In genomic region chr14:77053046-77053841, GRCh38 we compare ENCODE assay signal across 8 cellular contexts. TPM values are rescaled to one million over a fixed set of nuclear protein-coding genes. Genes with fewer than 3 reads are reported as not detected.
DNase-seq lines count a peak whose midpoint lies in the region; ATAC-seq and TF ChIP-seq lines count a peak whose summit lies in the region.

No MANE protein-coding gene starts in this region.

- peak overlapping the region; percentile 90 for H3K27ac Mint-ChIP-seq in MCF 10A (ENCODE audit: low read depth, unreplicated experiment)

- H3K9me3 ChIP-seq in KOPT-K1 (ENCODE audit: insufficient read depth, low read length, poor library complexity, severe bottlenecking): no peaks in the 10 kb centered on the region

- BruUV-seq in MCF 10A (replicated peaks; lab: Mats Ljungman, UMichigan): no TSS peak

- in situ Hi-C loops in GM13977 (cut with MboI; ENCODE audit: low pct_unique_long_range_greater_than_20kb, low sequenced_read_pairs, unreplicated experiment): loop anchor here (10.0 to 25.0 kb wide), 2 partner anchors 138 to 341 kb away; no protein-coding TSS in a partner anchor

- peak; percentile 95 for TF ChIP-seq CTCF in GM13977 (IDR thresholded peaks at IDR 0.05; ENCODE audit: extremely low read depth, insufficient read depth, missing control alignments)
- peak; percentile 78 for TF ChIP-seq CTCF in WI38 (IDR thresholded peaks at IDR 0.05; ENCODE audit: low read depth, low read length)
- peak; percentile 71 for TF ChIP-seq CTCF in MCF 10A (IDR thresholded peaks at IDR 0.05; ENCODE audit: unreplicated experiment)

- no peaks in the 10 kb centered on the region for H3K36me3 ChIP-seq in KOPT-K1 (ENCODE audit: insufficient read depth, low read length)

- CTCF ChIA-PET in MCF 10A (lab: Yijun Ruan, JAX): interaction anchor here (0.5 to 4.9 kb wide), 25 partner anchors 8 to 339 kb away, joined by 3 to 48 read pairs (median 4); no protein-coding TSS in a partner anchor

- POLR2A ChIA-PET in MCF 10A (lab: Yijun Ruan, JAX): interaction anchor here (0.8 to 3.3 kb wide), 9 partner anchors 9 to 134 kb away, joined by 3 to 17 read pairs (median 4); no protein-coding TSS in a partner anchor

- no peaks in the 10 kb centered on the region for H3K36me3 Mint-ChIP-seq in MCF 10A (ENCODE audit: insufficient read depth, unreplicated experiment)

- H3K27ac ChIP-seq in KOPT-K1 (ENCODE audit: low read depth, low read length, poor library complexity, severe bottlenecking): peak overlapping the region; percentile 39

- no peak overlapping the region for H3K4me3 Mint-ChIP-seq in MCF 10A (ENCODE audit: unreplicated experiment)

- no peak for ATAC-seq in HG02763 (IDR thresholded peaks at IDR 0.05; ENCODE audit: unreplicated experiment)

- peaks cover 15% of the 10 kb centered on the region for H3K4me1 Mint-ChIP-seq in MCF 10A (ENCODE audit: insufficient read depth, unreplicated experiment)

- intact Hi-C loops in MCF 10A (cut with micrococcal nuclease): loop anchor here (1.0 kb wide), 3 partner anchors 25 to 140 kb away; partner anchors contain the start of gene IRF2BPL

- H3K27me3 Mint-ChIP-seq in MCF 10A (ENCODE audit: insufficient read depth, unreplicated experiment): no peaks in the 10 kb centered on the region

- DNase-seq in GM13977 (ENCODE audit: low spot score) (peak; percentile 83), MCF 10A (ENCODE audit: unreplicated experiment) (peak; percentile 63), kidney glomerular epithelial cell (lab: John Stamatoyannopoulos, UW) (peak; percentile 52), NCI-H2171 treated with DMSO at 0.1 percent for 48 hours (lab: John Stamatoyannopoulos, UW) (no peak)
- peak; percentile 74 to 82 for DNase-seq in stimulated activated CD4-positive, alpha-beta T cell treated with anti-CD3 and anti-CD28 coated beads, Interleukin-4, amount 100 ng/mL, for 4 hours

- H3K4me3 ChIP-seq in WI38 (ENCODE audit: low read depth, low read length): no peak overlapping the region

- H3K9me3 Mint-ChIP-seq in MCF 10A (ENCODE audit: unreplicated experiment): no peaks in the 10 kb centered on the region

RNA-seq across cellular contexts. Expression of gene IRF2BPL, which starts 24.7 kb away (rescaled TPM):
- 22.1 and 26.0 TPM in 2 replicates for total RNA-seq in MCF 10A (2022)

RNA-seq across cellular contexts. Expression of gene CIPC, which starts 44.8 kb away (rescaled TPM):
- total RNA-seq in MCF 10A (2022): 9.7 and 11.4 TPM in 2 replicates
